Comparison of ENCODE assay signal across 10 cellular contexts in genomic region chr10:70832852-70833542, GRCh38. TPM values are rescaled to one million over a fixed set of nuclear protein-coding genes. Genes with fewer than 3 reads are reported as not detected.
DNase-seq lines count a peak whose midpoint lies in the region; ATAC-seq and TF ChIP-seq lines count a peak whose summit lies in the region.
"Had no signal": no experiment of that assay in that cellular context is flagged by ENCODE, and none has a peak within 500 bp of the region (broad histone marks: within the 10 kb centered on the region; RNA-seq: fewer than 3 reads in every experiment).

No MANE protein-coding gene starts in this region.

- POLR2A ChIA-PET in PC-3 (lab: Charles Lee; ENCODE audit: unreplicated experiment) = no interaction called here

- no peak overlapping the region for H2AFZ ChIP-seq in PC-3 (ENCODE audit: low read length)

- H3K9me3 Mint-ChIP-seq in dendritic cell treated with granulocyte-macrophage colony-stimulating factor and Interleukin-4, amounts not matched to agents 40 ng/mL and 50 ng/mL, for 4 days = no peaks in the 10 kb centered on the region

- H3K79me2 ChIP-seq in PC-3 (ENCODE audit: low read length) = peaks cover 80% of the 10 kb centered on the region

- peak; percentile 60 to 75 for ATAC-seq in activated CD4-positive, CD25-positive, alpha-beta regulatory T cell treated with anti-CD3 and anti-CD28 coated beads, Interleukin-2, amount 50 U/mL, for 24 hours
- peak; percentile 71 for ATAC-seq in PC-3
- ATAC-seq in sciatic nerve = peak; percentile 50
- ATAC-seq in HG02759 (IDR thresholded peaks at IDR 0.05; ENCODE audit: unreplicated experiment) = no peak
- no peak for ATAC-seq in GM21528 (IDR thresholded peaks at IDR 0.05; ENCODE audit: low FRiP score, unreplicated experiment)
- ATAC-seq: gastroesophageal sphincter had no signal

- H3K4me3 Mint-ChIP-seq in dendritic cell treated with granulocyte-macrophage colony-stimulating factor and Interleukin-4, amounts not matched to agents 40 ng/mL and 50 ng/mL, for 4 days = peak overlapping the region; percentile 68

- no TSS peak for BruUV-seq in PC-3 (replicated peaks; lab: Mats Ljungman, UMichigan)

- no peaks in the 10 kb centered on the region for H3K27me3 Mint-ChIP-seq in dendritic cell treated with granulocyte-macrophage colony-stimulating factor and Interleukin-4, amounts not matched to agents 40 ng/mL and 50 ng/mL, for 4 days

- peak overlapping the region; percentile 84 for H3K27ac ChIP-seq in PC-3 (ENCODE audit: low read length)
- H3K27ac ChIP-seq: gastroesophageal sphincter had no signal

- H3K4me2 ChIP-seq in PC-3 (ENCODE audit: low read length) = peak overlapping the region; percentile 62

- H3K36me3 ChIP-seq in PC-3 (ENCODE audit: low read depth, low read length) = peaks cover 20% of the 10 kb centered on the region
- H3K36me3 ChIP-seq: upper lobe of left lung had no signal

- CTCF ChIA-PET in PC-3 (lab: Charles Lee) = interaction anchor here (0.9 to 1.1 kb wide), 2 partner anchors 16 to 72 kb away, joined by 3 to 4 read pairs; no protein-coding TSS in a partner anchor

- peaks cover 66% of the 10 kb centered on the region for H3K36me3 Mint-ChIP-seq in dendritic cell treated with granulocyte-macrophage colony-stimulating factor and Interleukin-4, amounts not matched to agents 40 ng/mL and 50 ng/mL, for 4 days (ENCODE audit: low read depth)

- no peaks in the 10 kb centered on the region for H3K9me3 ChIP-seq in PC-3 (ENCODE audit: low read length)
- H3K9me3 ChIP-seq: gastroesophageal sphincter, upper lobe of left lung had no signal

- peak overlapping the region; percentile 17; the same call in 1 of the 2 replicates for H3K4me3 ChIP-seq in PC-3 (ENCODE audit: low read length)
- H3K4me3 ChIP-seq: gastroesophageal sphincter, upper lobe of left lung had no signal

- peak overlapping the region; percentile 32 for H3K9ac ChIP-seq in PC-3 (ENCODE audit: low read length)

- no peak for TF ChIP-seq CTCF in PC-3 (conservative IDR thresholded peaks at IDR 0.05; ENCODE audit: low read depth, low read length)

- intact Hi-C loops in PC-3 (cut with micrococcal nuclease) (loop anchor here (2.0 kb wide), 1 partner anchor 16 kb away; no protein-coding TSS in a partner anchor), sciatic nerve (cut with DNase I) (no loop called here)
- intact Hi-C loops in dendritic cell treated with granulocyte-macrophage colony-stimulating factor and Interleukin-4, amounts not matched to agents 40 ng/mL and 50 ng/mL, for 4 days (cut with micrococcal nuclease) = loop anchor here (2.0 kb wide), 2 partner anchors 16 to 34 kb away; no protein-coding TSS in a partner anchor

- H3K9me2 ChIP-seq in PC-3 (replicated peaks; ENCODE audit: low read length) = no peaks in the 10 kb centered on the region

- H4K20me1 ChIP-seq in PC-3 (ENCODE audit: low read length) = no peaks in the 10 kb centered on the region

- peaks cover 25% of the 10 kb centered on the region for H3F3A ChIP-seq in PC-3 (ENCODE audit: low read length, unreplicated experiment)

- H3K4me1 Mint-ChIP-seq in dendritic cell treated with granulocyte-macrophage colony-stimulating factor and Interleukin-4, amounts not matched to agents 40 ng/mL and 50 ng/mL, for 4 days (ENCODE audit: low read depth) = peaks cover 86% of the 10 kb centered on the region

- H3K27ac Mint-ChIP-seq in dendritic cell treated with granulocyte-macrophage colony-stimulating factor and Interleukin-4, amounts not matched to agents 40 ng/mL and 50 ng/mL, for 4 days = peak overlapping the region; percentile 88

- peaks cover 65% of the 10 kb centered on the region for H3K4me1 ChIP-seq in PC-3 (ENCODE audit: insufficient read depth, low read length)

- DNase-seq in activated CD4-positive, CD25-positive, alpha-beta regulatory T cell (lab: John Stamatoyannopoulos, UW) = no peak
- peak; percentile 97 for DNase-seq in PC-3
- no peak for DNase-seq in sciatic nerve (ENCODE audit: low spot score)
- DNase-seq in C1 segment of cervical spinal cord (lab: John Stamatoyannopoulos, UW) = no peak
- DNase-seq: upper lobe of left lung had no signal

- H3K27me3 ChIP-seq in PC-3 (ENCODE audit: low read length) = no peaks in the 10 kb centered on the region
- H3K27me3 ChIP-seq: gastroesophageal sphincter, upper lobe of left lung had no signal

RNA-seq across cellular contexts. Expression of gene SGPL1, which starts 17.2 kb away (rescaled TPM):
- total RNA-seq in PC-3 (2014; rRNA removed) = 77.6 and 101 TPM in 2 replicates
- total RNA-seq in sciatic nerve = 44.6 TPM

RNA-seq across cellular contexts. Expression of gene TBATA, which starts 47.8 kb away (rescaled TPM):
- not detected in 2 replicates for total RNA-seq in PC-3 (2014; rRNA removed)
- total RNA-seq in sciatic nerve = not detected
- total RNA-seq: gastroesophageal sphincter, upper lobe of left lung had no signal

RNA-seq across cellular contexts. Expression of gene PCBD1, which starts 55.4 kb away (rescaled TPM):
- total RNA-seq in PC-3 (2014; rRNA removed) (277 and 283 TPM in 2 replicates), sciatic nerve (41.1 TPM)

Comparison
In these comparisons a context has a peak if more than half of its experiments do, and no peak if none do; other contexts are left out.
1. ATAC-seq: peak in activated CD4-positive, CD25-positive, alpha-beta regulatory T cell treated with anti-CD3 and anti-CD28 coated beads, Interleukin-2, amount 50 U/mL, for 24 hours (2 of 2), PC-3 (single experiment) and sciatic nerve (single experiment); none in HG02759 (single experiment) and GM21528 (single experiment).